1 cellular context compared by ENCODE assay signal in the genomic region with DNA sequence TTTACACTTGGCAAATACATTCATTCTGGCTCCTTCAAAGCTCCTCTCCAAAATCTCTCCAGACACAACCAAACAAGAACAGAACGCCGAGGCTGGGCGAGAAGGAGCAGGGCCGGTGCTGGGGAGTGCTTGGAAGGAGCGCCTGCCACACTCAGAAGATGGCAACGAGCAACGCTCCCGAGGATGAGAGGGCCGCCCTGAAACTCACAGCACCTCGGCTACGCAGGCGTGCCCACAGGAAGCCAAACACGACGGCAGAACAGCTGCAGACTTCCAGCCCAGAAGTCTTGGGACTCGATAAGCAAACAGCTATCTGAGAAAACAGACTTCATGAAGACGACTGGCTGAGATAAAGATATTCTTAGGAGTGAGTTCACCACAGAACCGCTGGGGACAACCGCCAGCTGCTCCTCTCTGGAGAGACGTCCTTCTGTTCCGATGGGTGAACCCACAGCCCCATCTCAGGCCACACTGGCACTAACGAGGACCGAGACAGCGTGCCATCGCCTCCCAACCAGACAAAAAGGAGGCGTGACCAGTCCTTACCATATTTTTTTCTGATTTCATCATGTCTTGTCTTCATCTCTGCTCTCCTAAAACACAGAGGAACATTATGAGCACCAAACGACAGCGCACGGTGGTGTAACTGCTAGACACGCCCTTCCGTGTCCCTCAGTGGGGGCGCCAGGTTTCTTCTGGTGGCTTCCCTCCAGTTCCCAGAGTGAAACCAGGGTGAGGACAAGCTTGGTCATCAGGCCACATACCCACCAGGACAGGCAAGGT.
TF ChIP-seq lines count a peak whose summit lies in the region.

No MANE protein-coding gene starts in this region.

TF ChIP-seq in K562, 482 proteins besides CTCF, POLR2A, EP300 and RAD21 (continued from another document and continues in another):
- TF ChIP-seq, protein P1, sequence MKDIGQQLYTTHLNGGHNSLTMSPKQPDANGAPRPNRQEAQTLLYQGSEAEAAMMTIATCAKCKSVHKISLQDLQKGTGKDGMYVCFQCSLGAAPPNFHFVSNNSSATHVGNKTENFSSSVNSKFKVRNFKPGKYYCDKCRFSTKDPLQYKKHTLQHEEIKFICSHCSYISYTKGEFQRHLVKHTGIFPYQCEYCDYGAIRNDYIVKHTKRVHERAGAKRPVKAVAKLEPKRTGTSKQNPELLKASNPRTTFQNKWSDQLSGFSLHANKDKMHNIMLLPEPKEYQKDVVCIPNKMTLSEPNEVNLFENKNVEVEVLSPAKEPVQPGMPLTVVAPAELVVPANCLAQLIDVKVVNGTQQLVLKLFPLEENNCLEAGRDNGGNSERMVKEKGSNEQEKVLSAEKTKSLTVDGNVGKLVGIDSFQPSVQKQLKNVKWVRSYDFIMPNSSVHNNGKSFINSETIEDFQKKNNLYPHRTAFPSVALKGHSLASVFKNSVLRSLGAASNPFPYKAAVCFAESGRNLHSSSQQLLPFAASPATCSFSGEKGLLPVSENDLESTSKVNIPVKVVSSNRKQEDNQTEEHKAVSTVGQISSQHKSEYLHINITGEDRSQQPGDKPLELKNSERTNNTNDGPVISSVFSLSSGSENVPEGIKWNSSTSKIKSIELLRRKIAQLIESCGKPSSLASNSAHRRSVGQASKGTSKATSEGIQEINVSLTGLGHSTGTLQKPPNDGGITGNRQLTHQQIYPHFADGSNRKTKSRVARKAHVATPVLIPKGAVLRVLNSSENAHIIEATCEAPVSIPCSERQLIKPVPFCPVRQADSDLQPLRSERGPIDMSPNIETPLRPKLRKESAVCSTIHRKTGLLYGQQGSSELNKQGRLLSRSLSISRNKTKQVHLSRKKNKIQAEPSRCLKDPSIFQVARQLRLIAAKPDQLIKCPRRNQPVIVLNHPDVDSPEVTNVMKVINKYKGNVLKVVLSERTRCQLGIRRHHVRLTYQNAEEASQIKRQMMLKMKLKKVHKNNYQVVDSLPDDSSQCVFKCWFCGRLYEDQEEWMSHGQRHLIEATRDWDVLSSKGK (CRISPR knock-in tag; IDR thresholded peaks at IDR 0.05) = no peak
- TF ChIP-seq FOXP4 (CRISPR knock-in tag; IDR thresholded peaks at IDR 0.05; ENCODE audit: borderline replicate concordance) = no peak
- TF ChIP-seq MITF (IDR thresholded peaks at IDR 0.05) = peak; percentile 92
- no peak for TF ChIP-seq PBX2 (CRISPR knock-in tag; IDR thresholded peaks at IDR 0.05; ENCODE audit: low read depth)
- TF ChIP-seq PBX2 (tag; conservative IDR thresholded peaks at IDR 0.05; ENCODE audit: low read depth) = 0 out of 2 replicates have a peak, but pooled peaks have one; percentile 19
- TF ChIP-seq CBFA2T3 (IDR thresholded peaks at IDR 0.05) = peak; percentile 100
- TF ChIP-seq, protein P2, sequence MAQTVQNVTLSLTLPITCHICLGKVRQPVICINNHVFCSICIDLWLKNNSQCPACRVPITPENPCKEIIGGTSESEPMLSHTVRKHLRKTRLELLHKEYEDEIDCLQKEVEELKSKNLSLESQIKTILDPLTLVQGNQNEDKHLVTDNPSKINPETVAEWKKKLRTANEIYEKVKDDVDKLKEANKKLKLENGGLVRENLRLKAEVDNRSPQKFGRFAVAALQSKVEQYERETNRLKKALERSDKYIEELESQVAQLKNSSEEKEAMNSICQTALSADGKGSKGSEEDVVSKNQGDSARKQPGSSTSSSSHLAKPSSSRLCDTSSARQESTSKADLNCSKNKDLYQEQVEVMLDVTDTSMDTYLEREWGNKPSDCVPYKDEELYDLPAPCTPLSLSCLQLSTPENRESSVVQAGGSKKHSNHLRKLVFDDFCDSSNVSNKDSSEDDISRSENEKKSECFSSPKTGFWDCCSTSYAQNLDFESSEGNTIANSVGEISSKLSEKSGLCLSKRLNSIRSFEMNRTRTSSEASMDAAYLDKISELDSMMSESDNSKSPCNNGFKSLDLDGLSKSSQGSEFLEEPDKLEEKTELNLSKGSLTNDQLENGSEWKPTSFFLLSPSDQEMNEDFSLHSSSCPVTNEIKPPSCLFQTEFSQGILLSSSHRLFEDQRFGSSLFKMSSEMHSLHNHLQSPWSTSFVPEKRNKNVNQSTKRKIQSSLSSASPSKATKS (CRISPR knock-in tag; IDR thresholded peaks at IDR 0.05) = no peak
- TF ChIP-seq, protein P3, sequence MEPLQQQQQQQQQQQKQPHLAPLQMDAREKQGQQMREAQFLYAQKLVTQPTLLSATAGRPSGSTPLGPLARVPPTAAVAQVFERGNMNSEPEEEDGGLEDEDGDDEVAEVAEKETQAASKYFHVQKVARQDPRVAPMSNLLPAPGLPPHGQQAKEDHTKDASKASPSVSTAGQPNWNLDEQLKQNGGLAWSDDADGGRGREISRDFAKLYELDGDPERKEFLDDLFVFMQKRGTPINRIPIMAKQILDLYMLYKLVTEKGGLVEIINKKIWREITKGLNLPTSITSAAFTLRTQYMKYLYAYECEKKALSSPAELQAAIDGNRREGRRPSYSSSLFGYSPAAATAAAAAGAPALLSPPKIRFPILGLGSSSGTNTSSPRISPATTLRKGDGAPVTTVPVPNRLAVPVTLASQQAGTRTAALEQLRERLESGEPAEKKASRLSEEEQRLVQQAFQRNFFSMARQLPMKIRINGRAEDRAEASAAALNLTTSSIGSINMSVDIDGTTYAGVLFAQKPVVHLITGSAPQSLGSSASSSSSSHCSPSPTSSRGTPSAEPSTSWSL (CRISPR knock-in tag; IDR thresholded peaks at IDR 0.05; ENCODE audit: borderline replicate concordance) = peak; percentile 10; the same call in 1 of the 2 replicates
- TF ChIP-seq CAMTA2 (CRISPR knock-in tag; conservative IDR thresholded peaks at IDR 0.05) = no peak
- peak; percentile 87 for TF ChIP-seq HDGF (IDR thresholded peaks at IDR 0.05)
- no peak for TF ChIP-seq USF2 (CRISPR knock-in tag; IDR thresholded peaks at IDR 0.05)
- TF ChIP-seq, protein P4, sequence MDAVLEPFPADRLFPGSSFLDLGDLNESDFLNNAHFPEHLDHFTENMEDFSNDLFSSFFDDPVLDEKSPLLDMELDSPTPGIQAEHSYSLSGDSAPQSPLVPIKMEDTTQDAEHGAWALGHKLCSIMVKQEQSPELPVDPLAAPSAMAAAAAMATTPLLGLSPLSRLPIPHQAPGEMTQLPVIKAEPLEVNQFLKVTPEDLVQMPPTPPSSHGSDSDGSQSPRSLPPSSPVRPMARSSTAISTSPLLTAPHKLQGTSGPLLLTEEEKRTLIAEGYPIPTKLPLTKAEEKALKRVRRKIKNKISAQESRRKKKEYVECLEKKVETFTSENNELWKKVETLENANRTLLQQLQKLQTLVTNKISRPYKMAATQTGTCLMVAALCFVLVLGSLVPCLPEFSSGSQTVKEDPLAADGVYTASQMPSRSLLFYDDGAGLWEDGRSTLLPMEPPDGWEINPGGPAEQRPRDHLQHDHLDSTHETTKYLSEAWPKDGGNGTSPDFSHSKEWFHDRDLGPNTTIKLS (IDR thresholded peaks at IDR 0.05; ENCODE audit: borderline replicate concordance, low read depth) = peak; percentile 72; the same call in 1 of the 2 replicates
- no peak for TF ChIP-seq ARHGAP35 (IDR thresholded peaks at IDR 0.05; ENCODE audit: partially characterized antibody)
- no peak for TF ChIP-seq NFYB (IDR thresholded peaks at IDR 0.05; ENCODE audit: extremely low read depth, insufficient read length)
- TF ChIP-seq BACH1 (tag; IDR thresholded peaks at IDR 0.05) = peak; percentile 84
- no peak for TF ChIP-seq FIP1L1 (IDR thresholded peaks at IDR 0.05; ENCODE audit: low read depth, low read length, poor library complexity, severe bottlenecking)
- 0 out of 2 replicates have a peak, but pooled peaks have one; percentile 14 for TF ChIP-seq ZNF212 (CRISPR knock-in tag; IDR thresholded peaks at IDR 0.05)
- no peak for TF ChIP-seq ZNF174 (CRISPR knock-in tag; IDR thresholded peaks at IDR 0.05)
- TF ChIP-seq, protein P5, sequence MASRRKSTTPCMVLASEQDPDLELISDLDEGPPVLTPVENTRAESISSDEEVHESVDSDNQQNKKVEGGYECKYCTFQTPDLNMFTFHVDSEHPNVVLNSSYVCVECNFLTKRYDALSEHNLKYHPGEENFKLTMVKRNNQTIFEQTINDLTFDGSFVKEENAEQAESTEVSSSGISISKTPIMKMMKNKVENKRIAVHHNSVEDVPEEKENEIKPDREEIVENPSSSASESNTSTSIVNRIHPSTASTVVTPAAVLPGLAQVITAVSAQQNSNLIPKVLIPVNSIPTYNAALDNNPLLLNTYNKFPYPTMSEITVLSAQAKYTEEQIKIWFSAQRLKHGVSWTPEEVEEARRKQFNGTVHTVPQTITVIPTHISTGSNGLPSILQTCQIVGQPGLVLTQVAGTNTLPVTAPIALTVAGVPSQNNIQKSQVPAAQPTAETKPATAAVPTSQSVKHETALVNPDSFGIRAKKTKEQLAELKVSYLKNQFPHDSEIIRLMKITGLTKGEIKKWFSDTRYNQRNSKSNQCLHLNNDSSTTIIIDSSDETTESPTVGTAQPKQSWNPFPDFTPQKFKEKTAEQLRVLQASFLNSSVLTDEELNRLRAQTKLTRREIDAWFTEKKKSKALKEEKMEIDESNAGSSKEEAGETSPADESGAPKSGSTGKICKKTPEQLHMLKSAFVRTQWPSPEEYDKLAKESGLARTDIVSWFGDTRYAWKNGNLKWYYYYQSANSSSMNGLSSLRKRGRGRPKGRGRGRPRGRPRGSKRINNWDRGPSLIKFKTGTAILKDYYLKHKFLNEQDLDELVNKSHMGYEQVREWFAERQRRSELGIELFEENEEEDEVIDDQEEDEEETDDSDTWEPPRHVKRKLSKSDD (conservative IDR thresholded peaks at IDR 0.05; ENCODE audit: low read length) = no peak
- TF ChIP-seq SMAD2 (IDR thresholded peaks at IDR 0.05; ENCODE audit: low read depth, low read length) = no peak
- no peak for TF ChIP-seq POU5F1 (IDR thresholded peaks at IDR 0.05; ENCODE audit: borderline replicate concordance, low read depth, low read length, partially characterized antibody)
- peak in 1 of 2 experiments; percentile 36; a peak in 2 of 4 replicates for TF ChIP-seq ETV6 (IDR thresholded peaks at IDR 0.05; ENCODE audit: borderline replicate concordance in 1 of 2, low read depth in 2 of 2, low read length in 1 of 2)
- TF ChIP-seq ETV6 (CRISPR knock-in tag; IDR thresholded peaks at IDR 0.05; ENCODE audit: borderline replicate concordance) = no peak
- TF ChIP-seq HMG20A (CRISPR knock-in tag; conservative IDR thresholded peaks at IDR 0.05) = no peak
- TF ChIP-seq SIN3B (IDR thresholded peaks at IDR 0.05; ENCODE audit: low read depth) = no peak
- peak; percentile 89 to 91 for TF ChIP-seq NRF1 (conservative IDR thresholded peaks at IDR 0.05 in 1 of 2, IDR thresholded peaks at IDR 0.05 in 1 of 2)
- TF ChIP-seq ZNF253 (CRISPR knock-in tag; conservative IDR thresholded peaks at IDR 0.05) = no peak
- TF ChIP-seq ZNF79 (CRISPR knock-in tag; IDR thresholded peaks at IDR 0.05; ENCODE audit: low read depth) = no peak
- TF ChIP-seq, protein P6, sequence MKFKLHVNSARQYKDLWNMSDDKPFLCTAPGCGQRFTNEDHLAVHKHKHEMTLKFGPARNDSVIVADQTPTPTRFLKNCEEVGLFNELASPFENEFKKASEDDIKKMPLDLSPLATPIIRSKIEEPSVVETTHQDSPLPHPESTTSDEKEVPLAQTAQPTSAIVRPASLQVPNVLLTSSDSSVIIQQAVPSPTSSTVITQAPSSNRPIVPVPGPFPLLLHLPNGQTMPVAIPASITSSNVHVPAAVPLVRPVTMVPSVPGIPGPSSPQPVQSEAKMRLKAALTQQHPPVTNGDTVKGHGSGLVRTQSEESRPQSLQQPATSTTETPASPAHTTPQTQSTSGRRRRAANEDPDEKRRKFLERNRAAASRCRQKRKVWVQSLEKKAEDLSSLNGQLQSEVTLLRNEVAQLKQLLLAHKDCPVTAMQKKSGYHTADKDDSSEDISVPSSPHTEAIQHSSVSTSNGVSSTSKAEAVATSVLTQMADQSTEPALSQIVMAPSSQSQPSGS (CRISPR knock-in tag; IDR thresholded peaks at IDR 0.05) = no peak
- no peak for TF ChIP-seq SRF (CRISPR knock-in tag; IDR thresholded peaks at IDR 0.05)
